In the genomic region with DNA sequence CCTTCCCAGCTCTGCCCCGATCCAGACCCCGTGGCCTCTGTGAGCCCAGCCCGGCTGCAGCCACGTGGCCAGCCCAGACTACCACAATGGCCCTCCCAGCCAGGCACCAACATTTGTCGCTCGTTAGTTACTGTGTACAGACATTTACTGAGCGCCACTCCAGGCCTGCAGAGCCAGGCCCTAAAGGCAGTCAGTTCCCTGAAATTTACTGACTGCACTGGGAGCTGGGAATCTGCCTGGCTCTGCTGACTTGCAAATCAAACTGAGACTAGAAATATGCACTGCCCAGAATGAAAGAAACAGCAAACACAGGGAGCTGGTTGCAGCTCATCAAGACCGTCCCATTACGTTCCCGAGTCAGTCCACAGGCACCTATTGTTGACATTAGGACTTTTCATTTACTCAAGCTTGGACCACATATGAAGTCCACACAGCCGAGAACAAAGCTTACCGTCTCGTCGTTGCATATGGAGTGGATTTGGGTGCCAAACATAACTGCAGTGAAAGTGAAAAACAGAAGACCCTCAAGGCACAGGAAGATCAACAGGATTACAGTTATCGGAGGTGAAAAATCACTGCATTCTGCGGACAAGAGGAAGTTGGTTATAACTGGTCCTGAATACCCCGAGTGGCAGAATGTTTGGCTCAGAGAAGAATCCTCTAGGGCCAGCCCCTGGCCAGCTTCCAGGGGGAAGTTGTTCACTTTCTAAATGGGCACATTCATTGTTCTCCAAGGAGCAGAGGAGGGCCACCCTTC, we compare ENCODE assay signal across 1 cellular context.
A peak's percentile ranks its signal among the peaks of the same experiment; 100 is the strongest.
TF ChIP-seq lines count a peak whose summit lies in the region.

No MANE protein-coding gene starts in this region.

TF ChIP-seq in HepG2, 621 proteins besides CTCF, POLR2A, EP300 and RAD21 (continued from another document and continues in another):
- TF ChIP-seq ZNF580 (CRISPR knock-in tag; IDR thresholded peaks at IDR 0.05; ENCODE audit: borderline replicate concordance, low read depth) = peak; percentile 55; the same call in 1 of the 2 replicates
- TF ChIP-seq, protein P1, sequence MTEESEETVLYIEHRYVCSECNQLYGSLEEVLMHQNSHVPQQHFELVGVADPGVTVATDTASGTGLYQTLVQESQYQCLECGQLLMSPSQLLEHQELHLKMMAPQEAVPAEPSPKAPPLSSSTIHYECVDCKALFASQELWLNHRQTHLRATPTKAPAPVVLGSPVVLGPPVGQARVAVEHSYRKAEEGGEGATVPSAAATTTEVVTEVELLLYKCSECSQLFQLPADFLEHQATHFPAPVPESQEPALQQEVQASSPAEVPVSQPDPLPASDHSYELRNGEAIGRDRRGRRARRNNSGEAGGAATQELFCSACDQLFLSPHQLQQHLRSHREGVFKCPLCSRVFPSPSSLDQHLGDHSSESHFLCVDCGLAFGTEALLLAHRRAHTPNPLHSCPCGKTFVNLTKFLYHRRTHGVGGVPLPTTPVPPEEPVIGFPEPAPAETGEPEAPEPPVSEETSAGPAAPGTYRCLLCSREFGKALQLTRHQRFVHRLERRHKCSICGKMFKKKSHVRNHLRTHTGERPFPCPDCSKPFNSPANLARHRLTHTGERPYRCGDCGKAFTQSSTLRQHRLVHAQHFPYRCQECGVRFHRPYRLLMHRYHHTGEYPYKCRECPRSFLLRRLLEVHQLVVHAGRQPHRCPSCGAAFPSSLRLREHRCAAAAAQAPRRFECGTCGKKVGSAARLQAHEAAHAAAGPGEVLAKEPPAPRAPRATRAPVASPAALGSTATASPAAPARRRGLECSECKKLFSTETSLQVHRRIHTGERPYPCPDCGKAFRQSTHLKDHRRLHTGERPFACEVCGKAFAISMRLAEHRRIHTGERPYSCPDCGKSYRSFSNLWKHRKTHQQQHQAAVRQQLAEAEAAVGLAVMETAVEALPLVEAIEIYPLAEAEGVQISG (CRISPR knock-in tag; IDR thresholded peaks at IDR 0.05) = peak; percentile 47
- TF ChIP-seq RCOR2 (CRISPR knock-in tag; IDR thresholded peaks at IDR 0.05) = peak; percentile 75; the same call in 1 of the 2 replicates
- TF ChIP-seq SYNCRIP (IDR thresholded peaks at IDR 0.05; ENCODE audit: insufficient read depth, low read depth, low read length) = no peak
- no peak for TF ChIP-seq ZFP82 (CRISPR knock-in tag; IDR thresholded peaks at IDR 0.05; ENCODE audit: borderline replicate concordance)
- TF ChIP-seq MAFK (conservative IDR thresholded peaks at IDR 0.05 in 1 of 2, IDR thresholded peaks at IDR 0.05 in 1 of 2; ENCODE audit: low read length in 2 of 2) = peak; percentile 31 to 52; a peak in 2 of 4 replicates
- TF ChIP-seq CREM (IDR thresholded peaks at IDR 0.05) = 0 out of 2 replicates have a peak, but pooled peaks have one; percentile 44
- no peak for TF ChIP-seq CREM (CRISPR knock-in tag; IDR thresholded peaks at IDR 0.05)
- TF ChIP-seq NR2F6 (IDR thresholded peaks at IDR 0.05) = no peak
- peak; percentile 49; the same call in 1 of the 2 replicates for TF ChIP-seq NR2F6 (CRISPR knock-in tag; IDR thresholded peaks at IDR 0.05)
- no peak; the same call in 1 of the 2 replicates for TF ChIP-seq ZNF784 (CRISPR knock-in tag; IDR thresholded peaks at IDR 0.05; ENCODE audit: borderline replicate concordance)
- no peak for TF ChIP-seq SUZ12 (IDR thresholded peaks at IDR 0.05; ENCODE audit: low read depth, low read length)
- TF ChIP-seq GATAD1 (CRISPR knock-in tag; IDR thresholded peaks at IDR 0.05) = peak; percentile 55; the same call in 1 of the 2 replicates
- no peak for TF ChIP-seq JDP2 (CRISPR knock-in tag; IDR thresholded peaks at IDR 0.05; ENCODE audit: borderline replicate concordance)
- no peak for TF ChIP-seq PLRG1 (conservative IDR thresholded peaks at IDR 0.05)
- TF ChIP-seq, protein P2, sequence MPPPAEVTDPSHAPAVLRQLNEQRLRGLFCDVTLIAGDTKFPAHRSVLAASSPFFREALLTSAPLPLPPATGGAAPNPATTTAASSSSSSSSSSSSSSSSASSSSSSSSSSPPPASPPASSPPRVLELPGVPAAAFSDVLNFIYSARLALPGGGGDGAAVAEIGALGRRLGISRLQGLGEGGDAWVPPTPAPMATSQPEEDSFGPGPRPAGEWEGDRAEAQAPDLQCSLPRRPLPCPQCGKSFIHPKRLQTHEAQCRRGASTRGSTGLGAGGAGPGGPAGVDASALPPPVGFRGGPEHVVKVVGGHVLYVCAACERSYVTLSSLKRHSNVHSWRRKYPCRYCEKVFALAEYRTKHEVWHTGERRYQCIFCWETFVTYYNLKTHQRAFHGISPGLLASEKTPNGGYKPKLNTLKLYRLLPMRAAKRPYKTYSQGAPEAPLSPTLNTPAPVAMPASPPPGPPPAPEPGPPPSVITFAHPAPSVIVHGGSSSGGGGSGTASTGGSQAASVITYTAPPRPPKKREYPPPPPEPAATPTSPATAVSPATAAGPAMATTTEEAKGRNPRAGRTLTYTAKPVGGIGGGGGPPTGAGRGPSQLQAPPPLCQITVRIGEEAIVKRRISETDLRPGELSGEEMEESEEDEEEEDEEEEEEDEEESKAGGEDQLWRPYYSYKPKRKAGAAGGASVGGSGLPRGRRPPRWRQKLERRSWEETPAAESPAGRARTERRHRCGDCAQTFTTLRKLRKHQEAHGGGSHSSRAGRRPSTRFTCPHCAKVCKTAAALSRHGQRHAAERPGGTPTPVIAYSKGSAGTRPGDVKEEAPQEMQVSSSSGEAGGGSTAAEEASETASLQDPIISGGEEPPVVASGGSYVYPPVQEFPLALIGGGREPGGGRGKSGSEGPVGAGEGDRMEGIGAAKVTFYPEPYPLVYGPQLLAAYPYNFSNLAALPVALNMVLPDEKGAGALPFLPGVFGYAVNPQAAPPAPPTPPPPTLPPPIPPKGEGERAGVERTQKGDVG (CRISPR knock-in tag; IDR thresholded peaks at IDR 0.05; ENCODE audit: borderline replicate concordance) = peak; percentile 78; the same call in 1 of the 2 replicates
- no peak for TF ChIP-seq TEAD2 (CRISPR knock-in tag; IDR thresholded peaks at IDR 0.05)
- no peak; the same call in 1 of the 2 replicates for TF ChIP-seq ZFP1 (CRISPR knock-in tag; IDR thresholded peaks at IDR 0.05)
- no peak for TF ChIP-seq STAT5B (CRISPR knock-in tag; IDR thresholded peaks at IDR 0.05)
- no peak; a peak in 1 of 4 replicates for TF ChIP-seq HMGXB4 (CRISPR knock-in tag; IDR thresholded peaks at IDR 0.05; ENCODE audit: borderline replicate concordance in 1 of 2, low read depth in 1 of 2)
- no peak for TF ChIP-seq ZNF180 (CRISPR knock-in tag; IDR thresholded peaks at IDR 0.05; ENCODE audit: borderline replicate concordance, low read depth)
- TF ChIP-seq GPBP1L1 (CRISPR knock-in tag; IDR thresholded peaks at IDR 0.05) = no peak
- no peak for TF ChIP-seq HINFP (CRISPR knock-in tag; IDR thresholded peaks at IDR 0.05; ENCODE audit: low read depth)
- no peak for TF ChIP-seq HNF1A (IDR thresholded peaks at IDR 0.05; ENCODE audit: low read depth)
- TF ChIP-seq HNF1A (CRISPR knock-in tag; IDR thresholded peaks at IDR 0.05; ENCODE audit: borderline replicate concordance) = peak; percentile 68; the same call in 1 of the 2 replicates
- TF ChIP-seq FLYWCH1 (CRISPR knock-in tag; IDR thresholded peaks at IDR 0.05) = no peak
- no peak for TF ChIP-seq NFRKB (IDR thresholded peaks at IDR 0.05)
- TF ChIP-seq WIZ (CRISPR knock-in tag; IDR thresholded peaks at IDR 0.05) = no peak
- no peak for TF ChIP-seq MBNL3 (CRISPR knock-in tag; conservative IDR thresholded peaks at IDR 0.05)
- no peak for TF ChIP-seq ZNF770 (CRISPR knock-in tag; IDR thresholded peaks at IDR 0.05)
- TF ChIP-seq SP4 (CRISPR knock-in tag; IDR thresholded peaks at IDR 0.05) = peak; percentile 41; the same call in 1 of the 2 replicates
- TF ChIP-seq IKZF4 (CRISPR knock-in tag; IDR thresholded peaks at IDR 0.05; ENCODE audit: borderline replicate concordance, low read depth, not compliant biosample characterization) = no peak
